Comparison of ENCODE assay signal across 21 cellular contexts in the genomic region with DNA sequence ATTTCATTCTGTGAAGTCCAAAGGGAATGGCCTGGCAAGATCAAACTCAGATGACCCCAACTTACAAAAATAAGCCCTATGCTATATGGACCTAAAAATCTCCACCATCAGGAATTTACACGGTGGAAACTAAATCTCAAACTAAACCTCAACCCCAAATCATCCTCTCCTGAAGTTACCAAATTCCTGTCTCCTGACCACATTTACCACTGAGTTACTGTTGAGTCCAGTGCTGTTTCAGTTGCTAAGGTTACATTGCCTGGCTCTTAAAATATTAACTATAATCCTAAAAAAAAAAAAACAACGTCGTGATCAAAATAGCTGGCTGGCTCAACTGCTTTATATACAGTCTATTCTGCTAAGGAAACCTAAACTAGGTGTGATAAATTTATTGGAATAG.
A peak's percentile ranks its signal among the peaks of the same experiment; 100 is the strongest.
DNase-seq lines count a peak whose midpoint lies in the region; ATAC-seq and TF ChIP-seq lines count a peak whose summit lies in the region.
"Had no signal": no experiment of that assay in that cellular context is flagged by ENCODE, and none has a peak within 500 bp of the region (broad histone marks: within the 10 kb centered on the region; RNA-seq: fewer than 3 reads in every experiment).

No MANE protein-coding gene starts in this region.

- no peaks in the 10 kb centered on the region for H3K27me3 Mint-ChIP-seq in natural killer cell (ENCODE audit: low read depth in 2 of 2)
- H3K27me3 Mint-ChIP-seq: activated T-helper 17 cell treated with anti-CD3 and anti-CD28 coated beads, Interleukin-2, amount 50 U/mL, for 72 hours; B cell; naive thymus-derived CD8-positive, alpha-beta T cell had no signal

- TF ChIP-seq CTCF in AG09309 (IDR thresholded peaks at IDR 0.05; ENCODE audit: control insufficient read depth, insufficient read depth, low read depth, low read length, missing control alignments) (no peak), natural killer cell (IDR thresholded peaks at IDR 0.05) (no peak)

- no peaks in the 10 kb centered on the region for H3K4me1 Mint-ChIP-seq in natural killer cell
- H3K4me1 Mint-ChIP-seq: activated T-helper 17 cell treated with anti-CD3 and anti-CD28 coated beads, Interleukin-2, amount 50 U/mL, for 72 hours; B cell; naive thymus-derived CD8-positive, alpha-beta T cell had no signal

- no peak for ATAC-seq in GM21447 (IDR thresholded peaks at IDR 0.05; ENCODE audit: unreplicated experiment)
- no peak for ATAC-seq in natural killer cell
- ATAC-seq in Right ventricle myocardium superior (ENCODE audit: poor library complexity), result no peak
- no peak for ATAC-seq in GM21576 (IDR thresholded peaks at IDR 0.05; ENCODE audit: unreplicated experiment)
- ATAC-seq: activated T-helper 17 cell treated with anti-CD3 and anti-CD28 coated beads, Interleukin-2, amount 50 U/mL, for 72 hours; lower lobe of right lung; naive thymus-derived CD8-positive, alpha-beta T cell had no signal

- peaks cover 13 to 15% of the 10 kb centered on the region in 2 donors for H3K9me3 Mint-ChIP-seq in natural killer cell

- peak; percentile 69 for DNase-seq in AG09309 (ENCODE audit: low read depth)
- DNase-seq in LHCN-M2 (ENCODE audit: low read depth), result peak; percentile 35
- peak; percentile 93 for DNase-seq in dedifferentiated amniotic fluid mesenchymal stem cell (ENCODE audit: extremely low spot score)
- peak; percentile 20 for DNase-seq in myocyte (ENCODE audit: low read depth)
- no peak for DNase-seq in natural killer cell
- no peak for DNase-seq in Right ventricle myocardium superior
- DNase-seq: adrenal gland; dermis blood vessel endothelial cell; DMS 273 treated with DMSO at 0.1 percent for 48 hours; KBM-7; lower lobe of right lung; naive thymus-derived CD8-positive, alpha-beta T cell; NCI-H1417 treated with DMSO at 0.1 percent for 48 hours; stimulated activated CD4-positive, alpha-beta T cell treated with anti-CD3 and anti-CD28 coated beads, Interleukin-2, amount 100 ng/mL, for 48 hours had no signal

- no peak overlapping the region for H3K4me3 ChIP-seq in AG09309 (ENCODE audit: control insufficient read depth, low read depth, low read length)
- H3K4me3 ChIP-seq: adrenal gland, esophagus muscularis mucosa, lower lobe of right lung, right atrium auricular region, thoracic aorta had no signal

- H3K4me3 Mint-ChIP-seq in natural killer cell, result no peak overlapping the region
- H3K4me3 Mint-ChIP-seq: activated T-helper 17 cell treated with anti-CD3 and anti-CD28 coated beads, Interleukin-2, amount 50 U/mL, for 72 hours; B cell; naive thymus-derived CD8-positive, alpha-beta T cell had no signal

- H3K27ac Mint-ChIP-seq in natural killer cell, result no peak overlapping the region
- H3K27ac Mint-ChIP-seq: activated T-helper 17 cell treated with anti-CD3 and anti-CD28 coated beads, Interleukin-2, amount 50 U/mL, for 72 hours; B cell; naive thymus-derived CD8-positive, alpha-beta T cell had no signal

- H3K36me3 Mint-ChIP-seq in natural killer cell, result no peaks in the 10 kb centered on the region
- H3K36me3 Mint-ChIP-seq: naive thymus-derived CD8-positive, alpha-beta T cell had no signal

- intact Hi-C loops in natural killer cell (cut with micrococcal nuclease) (no loop called here), Right ventricle myocardium superior (cut with DNase I) (no loop called here)

Comparison
In these comparisons a context has a peak if more than half of its experiments do, and no peak if none do; other contexts are left out.
1. DNase-seq: peak in AG09309 (single experiment), LHCN-M2 (single experiment), dedifferentiated amniotic fluid mesenchymal stem cell (single experiment) and myocyte (single experiment); none in natural killer cell (single experiment) and Right ventricle myocardium superior (single experiment).